In the genomic region with DNA sequence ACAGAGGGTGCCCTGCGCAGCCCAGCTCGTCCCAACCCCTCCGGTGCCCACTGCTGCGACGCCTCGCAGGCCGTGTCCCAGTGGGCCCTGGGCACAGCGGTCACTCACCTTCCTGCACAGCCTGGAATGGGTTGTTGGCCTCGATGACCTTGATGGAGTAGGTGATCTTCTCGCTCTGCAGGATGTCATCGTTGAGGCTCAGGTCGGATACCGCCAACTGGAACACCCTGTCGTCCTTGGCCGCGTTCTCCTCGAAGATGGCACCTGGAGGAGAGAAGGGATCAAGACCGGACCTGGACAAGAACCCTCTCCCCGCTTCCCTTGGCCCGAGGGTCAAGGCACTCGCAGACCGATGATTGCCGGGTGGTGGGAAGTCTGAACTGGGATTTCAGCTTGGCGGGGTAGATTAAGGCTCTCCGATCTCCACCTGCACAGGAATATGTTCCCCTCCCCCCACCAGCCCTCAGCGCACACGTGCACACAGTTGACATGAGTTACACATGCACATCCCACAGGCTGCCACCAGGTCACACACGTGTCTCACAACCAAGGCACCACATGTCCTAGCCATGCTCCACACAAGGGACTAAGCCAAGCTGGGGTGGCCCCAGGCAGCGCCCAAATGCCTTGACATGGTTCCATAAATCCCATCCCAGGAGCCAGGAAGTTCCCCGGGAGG, we compare ENCODE assay signal across 10 cellular contexts. TPM values are rescaled to one million over a fixed set of nuclear protein-coding genes. Genes with fewer than 3 reads are reported as not detected.
A peak's percentile ranks its signal among the peaks of the same experiment; 100 is the strongest.
DNase-seq lines count a peak whose midpoint lies in the region; FAIRE-seq and TF ChIP-seq lines count a peak whose summit lies in the region.
"Had no signal": no experiment of that assay in that cellular context is flagged by ENCODE, and none has a peak within 500 bp of the region (broad histone marks: within the 10 kb centered on the region; RNA-seq: fewer than 3 reads in every experiment).

No MANE protein-coding gene starts in this region.

- H3K36me3 ChIP-seq in cardiac muscle cell (no peaks in the 10 kb centered on the region), left ventricle myocardium inferior (no peaks in the 10 kb centered on the region), astrocyte (ENCODE audit: insufficient read depth, low read length) (no peaks in the 10 kb centered on the region)

- H3K27me3 ChIP-seq in cardiac muscle cell: peaks cover 68% of the 10 kb centered on the region
- peaks cover 67% of the 10 kb centered on the region for H3K27me3 ChIP-seq in left ventricle myocardium inferior (ENCODE audit: low read depth)
- peaks cover 62% of the 10 kb centered on the region for H3K27me3 ChIP-seq in astrocyte (ENCODE audit: insufficient read depth, low read length)

- H3K27me3 Mint-ChIP-seq in astrocyte (ENCODE audit: low read depth, unreplicated experiment): peaks cover 65% of the 10 kb centered on the region
- peaks cover 75% of the 10 kb centered on the region for H3K27me3 Mint-ChIP-seq in type B pancreatic cell

- no peak overlapping the region for H3K4me2 ChIP-seq in astrocyte (ENCODE audit: low read length)

- no peak overlapping the region for H3K9ac ChIP-seq in astrocyte (ENCODE audit: low read length)

- TF ChIP-seq CTCF in cardiac muscle cell (IDR thresholded peaks at IDR 0.05; ENCODE audit: low read depth, low read length): no peak
- TF ChIP-seq CTCF in left ventricle myocardium inferior (IDR thresholded peaks at IDR 0.05; ENCODE audit: borderline replicate concordance): no peak
- no peak for TF ChIP-seq CTCF in astrocyte (IDR thresholded peaks at IDR 0.05; ENCODE audit: insufficient read depth, low read depth, low read length)
- TF ChIP-seq CTCF in type B pancreatic cell (conservative IDR thresholded peaks at IDR 0.05): peak; percentile 32

- intact Hi-C loops in left ventricle myocardium inferior (cut with micrococcal nuclease): no loop called here

- no peaks in the 10 kb centered on the region for H3K79me2 ChIP-seq in astrocyte (ENCODE audit: insufficient read depth, low read length)

- H3K27ac Mint-ChIP-seq in astrocyte (ENCODE audit: unreplicated experiment) (no peak overlapping the region), type B pancreatic cell (peak overlapping the region; percentile 56)

- H3K27ac ChIP-seq in cardiac muscle cell (no peak overlapping the region), left ventricle myocardium inferior (replicated peaks) (no peak overlapping the region), astrocyte (ENCODE audit: low read depth, low read length) (no peak overlapping the region)

- peaks cover 2% of the 10 kb centered on the region for H3K36me3 Mint-ChIP-seq in astrocyte (ENCODE audit: low read depth, unreplicated experiment)
- H3K36me3 Mint-ChIP-seq in type B pancreatic cell: no peaks in the 10 kb centered on the region

- H3K4me3 Mint-ChIP-seq in astrocyte (ENCODE audit: unreplicated experiment) (peak overlapping the region; percentile 68), type B pancreatic cell (peak overlapping the region; percentile 91)

- no peaks in the 10 kb centered on the region for H3K9me3 ChIP-seq in cardiac muscle cell (ENCODE audit: low read depth)
- no peaks in the 10 kb centered on the region for H3K9me3 ChIP-seq in left ventricle myocardium inferior (replicated peaks)
- H3K9me3 ChIP-seq in astrocyte (ENCODE audit: insufficient read depth, low read depth, low read length): no peaks in the 10 kb centered on the region
- H3K9me3 ChIP-seq: Caco-2 had no signal

- H3K4me3 ChIP-seq in cardiac muscle cell (peak overlapping the region; percentile 36), left ventricle myocardium inferior (no peak overlapping the region), astrocyte (ENCODE audit: insufficient read depth, low read depth, low read length) (no peak overlapping the region)

- FAIRE-seq in astrocyte (lab: Jason Lieb, UNC): no peak

- H3K4me1 Mint-ChIP-seq in astrocyte (ENCODE audit: low read depth, unreplicated experiment) (peaks cover 5% of the 10 kb centered on the region), type B pancreatic cell (ENCODE audit: unreplicated experiment) (peaks cover 18% of the 10 kb centered on the region)

- H3K4me1 ChIP-seq in cardiac muscle cell (ENCODE audit: low read depth) (peaks cover 16% of the 10 kb centered on the region), left ventricle myocardium inferior (peaks cover 57% of the 10 kb centered on the region), astrocyte (ENCODE audit: insufficient read depth, low read length) (peaks cover 5% of the 10 kb centered on the region)

- peaks cover 4% of the 10 kb centered on the region for H3K9me3 Mint-ChIP-seq in astrocyte (ENCODE audit: unreplicated experiment)
- H3K9me3 Mint-ChIP-seq in type B pancreatic cell: no peaks in the 10 kb centered on the region

- H2AFZ ChIP-seq in astrocyte (ENCODE audit: low read depth, low read length): no peak overlapping the region

- DNase-seq in cardiac muscle cell (ENCODE audit: low read depth in 1 of 2, low spot score in 1 of 2): no peak
- no peak for DNase-seq in left ventricle myocardium inferior
- no peak for DNase-seq in astrocyte (ENCODE audit: low read depth)
- DNase-seq in mesenteric fat pad (ENCODE audit: low spot score): peak; percentile 83
- DNase-seq in type B pancreatic cell (ENCODE audit: extremely low spot score, unreplicated experiment): no peak
- no peak for DNase-seq in occipital lobe (lab: John Stamatoyannopoulos, UW)
- no peak for DNase-seq in NCI-H1048 (lab: John Stamatoyannopoulos, UW)
- no peak for DNase-seq in DMS153 (lab: John Stamatoyannopoulos, UW)
- DNase-seq: MV-4-11 had no signal

- peaks cover 4% of the 10 kb centered on the region for H4K20me1 ChIP-seq in astrocyte (ENCODE audit: insufficient read depth, low read length)

RNA-seq across cellular contexts. Expression of a gene that starts 2.6 kb away (rescaled TPM):
- total RNA-seq in cardiac muscle cell: 1.5 and 2.3 TPM in 2 replicates
- 0.47 and 1.6 TPM in 2 replicates for polyA plus RNA-seq in cardiac muscle cell
- total RNA-seq in left ventricle myocardium inferior: 1.6 TPM
- total RNA-seq in astrocyte: 0.48 and 0.75 TPM in 2 replicates
- total RNA-seq in mesenteric fat pad: 2.1 TPM
- 2.4 and 9.2 TPM in 2 replicates for total RNA-seq in type B pancreatic cell (ENCODE audit: low replicate concordance)
- 16.5 TPM for total RNA-seq in occipital lobe
